ENCODE assay signal across 29 cellular contexts in the genomic region with DNA sequence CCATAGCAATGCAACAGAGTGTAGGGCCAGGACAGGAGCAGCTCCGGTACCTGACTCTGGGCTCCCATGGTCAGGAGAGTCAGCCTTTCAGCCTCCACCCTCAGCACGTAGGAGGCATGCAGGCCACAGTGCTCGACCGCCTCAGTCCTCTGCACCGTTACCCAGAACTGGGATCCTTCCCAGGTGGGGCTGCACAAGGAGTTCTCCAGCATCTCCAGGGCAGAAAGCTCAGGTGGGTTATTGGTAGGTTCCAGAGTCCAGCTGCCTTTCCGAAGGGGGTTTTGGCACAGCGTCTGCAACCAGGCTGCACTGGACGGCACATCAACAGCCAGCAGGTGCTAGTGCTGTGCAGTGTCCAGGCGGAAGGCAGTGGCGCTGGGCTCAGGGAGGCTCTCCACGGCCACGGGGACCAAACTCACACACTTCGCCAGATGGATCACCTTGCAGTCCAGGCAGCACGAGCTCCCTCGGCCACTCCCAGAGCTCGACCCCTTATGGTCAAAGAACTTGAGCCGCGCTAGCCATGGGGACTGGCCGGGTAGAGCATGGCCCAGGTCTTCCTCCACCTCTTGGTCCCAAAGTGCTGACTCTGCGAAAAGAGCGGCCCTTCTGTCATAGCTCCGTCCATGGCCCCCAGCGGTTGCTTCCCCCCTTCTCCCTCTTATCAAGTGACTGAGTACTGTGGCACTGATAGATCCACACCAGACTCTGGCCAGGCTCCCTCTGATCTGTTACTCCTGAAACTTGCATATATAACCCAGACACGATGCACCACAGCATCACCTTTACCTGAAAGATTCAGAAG. TPM values are rescaled to one million over a fixed set of nuclear protein-coding genes. Genes with fewer than 3 reads are reported as not detected.
DNase-seq lines count a peak whose midpoint lies in the region; ATAC-seq, FAIRE-seq and TF ChIP-seq lines count a peak whose summit lies in the region.
"Had no signal": no experiment of that assay in that cellular context is flagged by ENCODE, and none has a peak within 500 bp of the region (broad histone marks: within the 10 kb centered on the region; RNA-seq: fewer than 3 reads in every experiment).

No MANE protein-coding gene starts in this region.

- no peaks in the 10 kb centered on the region for H3K36me3 ChIP-seq in GM23338 (ENCODE audit: insufficient read depth)
- H3K36me3 ChIP-seq in H1 (ENCODE audit: control insufficient read depth in 2 of 4, insufficient read depth in 4 of 4, low read length in 3 of 4), result no peaks in the 10 kb centered on the region
- H3K36me3 ChIP-seq: BLaER1 treated with 17β-estradiol and CSF1 and Interleukin-3, amounts not matched to agents 10 nM and 100 nM had no signal

- H2BK120ac ChIP-seq in H1 (replicated peaks; ENCODE audit: low read depth, low read length), result no peak overlapping the region

- no peak overlapping the region for H2BK15ac ChIP-seq in H1 (ENCODE audit: low read length)

- H3K27ac ChIP-seq in GM23338 (ENCODE audit: low read depth) (no peak overlapping the region), H1 (ENCODE audit: low read depth, low read length) (no peak overlapping the region)
- H3K27ac ChIP-seq: BLaER1 treated with 17β-estradiol and CSF1 and Interleukin-3, amounts not matched to agents 10 nM and 100 nM had no signal

- H2BK12ac ChIP-seq in H1 (ENCODE audit: low read depth, low read length), result no peak overlapping the region

- H3F3A ChIP-seq in GM23338 (replicated peaks; ENCODE audit: low read depth), result no peaks in the 10 kb centered on the region

- CTCF ChIA-PET in H1 (lab: Charles Lee; ENCODE audit: partially characterized antibody), result interaction anchor here (0.6 to 1.7 kb wide), 9 partner anchors 14 to 226 kb away, joined by 3 to 6 read pairs (median 3); no protein-coding TSS in a partner anchor

- no peak for TF ChIP-seq POLR2A in H1 (IDR thresholded peaks at IDR 0.05; ENCODE audit: control extremely low read depth in 1 of 2, low read depth in 2 of 2, low read length in 2 of 2)

- H3K4me2 ChIP-seq in GM23338 (no peak overlapping the region), H1 (ENCODE audit: insufficient read depth in 1 of 2, low read depth in 2 of 2, low read length in 2 of 2) (no peak overlapping the region)
- H3K4me2 ChIP-seq: BLaER1 treated with 17β-estradiol and CSF1 and Interleukin-3, amounts not matched to agents 10 nM and 100 nM; SK-N-SH had no signal

- no peak overlapping the region for H3K18ac ChIP-seq in H1 (ENCODE audit: extremely low read depth, low read length)

- H3K36me3 Mint-ChIP-seq in GM23338 (ENCODE audit: low read depth) (0 out of 3 replicates have a peak, but pooled peaks cover 6% of the 10 kb centered on the region), osteocyte (ENCODE audit: unreplicated experiment) (no peaks in the 10 kb centered on the region)

- no peak overlapping the region for H3K14ac ChIP-seq in H1 (ENCODE audit: insufficient read length)

- no peak overlapping the region for H3K56ac ChIP-seq in H1 (replicated peaks; ENCODE audit: insufficient read length, low read depth, low read length)

- no peak overlapping the region for H3K9ac ChIP-seq in H1 (replicated peaks in 1 of 4; ENCODE audit: extremely low read depth in 1 of 4, low read depth in 3 of 4, low read length in 3 of 4)
- H3K9ac ChIP-seq: BLaER1 treated with 17β-estradiol and CSF1 and Interleukin-3, amounts not matched to agents 10 nM and 100 nM; SK-N-SH had no signal

- no peak overlapping the region for H2AK5ac ChIP-seq in H1 (ENCODE audit: low read depth, low read length)

- H2BK5ac ChIP-seq in H1 (ENCODE audit: low read depth, low read length), result no peak overlapping the region

- H3K27me3 Mint-ChIP-seq in GM23338 (ENCODE audit: insufficient read depth, low read depth, poor library complexity) (peaks cover 1% of the 10 kb centered on the region), osteocyte (ENCODE audit: unreplicated experiment) (peaks cover 25% of the 10 kb centered on the region)

- H3K27ac Mint-ChIP-seq in GM23338 (no peak overlapping the region), osteocyte (ENCODE audit: unreplicated experiment) (no peak overlapping the region)
- H3K27ac Mint-ChIP-seq: CD4-positive, alpha-beta T cell had no signal

- 90% methylated on average over 24 of the region's 24 CpGs; no CpG with 5 or more reads in 1 of the 2 experiments for WGBS in H1 (ENCODE audit: extremely low coverage in 1 of 2, insufficient coverage in 1 of 2, insufficient read length in 1 of 2, insufficient replicate concordance in 2 of 2, low coverage in 1 of 2, low lambda C conversion rate in 2 of 2, missing lambda C conversion rate in 1 of 2), 2 experiments

- DNase-seq in GM23338 (ENCODE audit: low spot score) (no peak), H1 (ENCODE audit: low read depth in 1 of 2, low spot score in 2 of 2) (peak in 1 of 2 experiments; percentile 35), osteocyte (ENCODE audit: extremely low spot score, unreplicated experiment) (peak; percentile 77)
- DNase-seq: AML-193; CD4-positive, alpha-beta T cell; KBM-7; MV-4-11; NCI-H1105; NCI-H1436 treated with DMSO at 0.1 percent for 48 hours; NCI-H1930; NCI-H2107; NCI-H446; NCI-H524 treated with DMSO at 0.1 percent for 48 hours; NCI-H774; SK-N-SH; SW 1271 had no signal

- H3K23ac ChIP-seq in H1 (ENCODE audit: insufficient read length), result no peak overlapping the region

- H3K79me1 ChIP-seq in H1 (ENCODE audit: low read depth, low read length), result no peaks in the 10 kb centered on the region

- ATAC-seq in GM23338 (no peak), HG02610 (IDR thresholded peaks at IDR 0.05; ENCODE audit: unreplicated experiment) (no peak), GM18873 (IDR thresholded peaks at IDR 0.05; ENCODE audit: low FRiP score, unreplicated experiment) (no peak)
- ATAC-seq: HCT116 had no signal

- H3K4me1 ChIP-seq in GM23338 (ENCODE audit: insufficient read depth) (no peaks in the 10 kb centered on the region), H1 (replicated peaks in 1 of 4; ENCODE audit: control insufficient read depth in 3 of 4, insufficient read depth in 4 of 4, low read length in 3 of 4) (peaks cover 0 to 3% (median 0%) of the 10 kb centered on the region in 4 experiments; a peak in 1 of 7 replicates)

- H2BK20ac ChIP-seq in H1 (ENCODE audit: low read length), result no peak overlapping the region

- H3K9me3 ChIP-seq in H1 (ENCODE audit: insufficient read depth in 2 of 2, low read depth in 1 of 2, low read length in 1 of 2), result 0 out of 4 replicates have a peak, but pooled peaks cover 0 to 5% of the 10 kb centered on the region in 2 experiments
- H3K9me3 ChIP-seq: SK-N-SH had no signal

- no peak for TF ChIP-seq CTCF in GM23338 (conservative IDR thresholded peaks at IDR 0.05; ENCODE audit: low read depth in 2 of 2)
- TF ChIP-seq CTCF in H1 (IDR thresholded peaks at IDR 0.05; ENCODE audit: control extremely low read depth in 1 of 3, insufficient read depth in 1 of 3, low read depth in 1 of 3, low read length in 3 of 3), result no peak
- TF ChIP-seq CTCF in osteocyte (IDR thresholded peaks at IDR 0.05), result no peak

- H4K91ac ChIP-seq in H1 (replicated peaks; ENCODE audit: insufficient read length, low read length), result no peak overlapping the region

- no peak for FAIRE-seq in H1 (lab: Jason Lieb, UNC)
- FAIRE-seq: A204.1, D721Med, GM18507, RCC 7860 had no signal

- TF ChIP-seq EP300 in H1 (IDR thresholded peaks at IDR 0.05; ENCODE audit: borderline replicate concordance in 1 of 2, low read depth in 2 of 2, low read length in 2 of 2), result no peak

- peaks cover 4% of the 10 kb centered on the region; the same call in 2 of the 3 replicates for H3K4me1 Mint-ChIP-seq in GM23338
- no peaks in the 10 kb centered on the region for H3K4me1 Mint-ChIP-seq in osteocyte (ENCODE audit: unreplicated experiment)

- H3K4me3 ChIP-seq in GM23338 (no peak overlapping the region), H1 (ENCODE audit: extremely low read depth in 1 of 4, insufficient read depth in 2 of 4, low read depth in 3 of 4, low read length in 4 of 4) (no peak overlapping the region)
- H3K4me3 ChIP-seq: BLaER1 treated with 17β-estradiol and CSF1 and Interleukin-3, amounts not matched to agents 10 nM and 100 nM had no signal

- H4K5ac ChIP-seq in H1 (ENCODE audit: insufficient read length, low read depth, low read length), result no peak overlapping the region

- no peak overlapping the region for H4K8ac ChIP-seq in H1 (ENCODE audit: extremely low read depth, insufficient read depth, low read length)

- H3K27me3 ChIP-seq in GM23338 (ENCODE audit: insufficient read depth) (peaks cover 49% of the 10 kb centered on the region), H1 (replicated peaks in 1 of 4; ENCODE audit: control insufficient read depth in 3 of 4, extremely low read depth in 1 of 4, insufficient read depth in 3 of 4, low read length in 3 of 4) (peaks cover 15 to 34% (median 24%) of the 10 kb centered on the region in 4 experiments)

- no peak for TF ChIP-seq RAD21 in H1 (IDR thresholded peaks at IDR 0.05 in 1 of 2, conservative IDR thresholded peaks at IDR 0.05 in 1 of 2; ENCODE audit: low read depth in 2 of 2, low read length in 2 of 2)

- no peaks in the 10 kb centered on the region for H3K23me2 ChIP-seq in H1 (ENCODE audit: low read depth, low read length)

- H3K4me3 Mint-ChIP-seq in GM23338 (no peak overlapping the region), osteocyte (ENCODE audit: unreplicated experiment) (no peak overlapping the region)
- H3K4me3 Mint-ChIP-seq: CD4-positive, alpha-beta T cell had no signal

- H3K4ac ChIP-seq in H1 (replicated peaks; ENCODE audit: insufficient read length, low read depth, low read length), result no peak overlapping the region

- 0 out of 2 replicates have a peak overlapping the region, but pooled peaks have one; percentile 38 for H2AFZ ChIP-seq in GM23338
- no peak overlapping the region for H2AFZ ChIP-seq in H1 (ENCODE audit: low read length)

- H4K20me1 ChIP-seq in GM23338 (replicated peaks; ENCODE audit: insufficient read depth), result no peaks in the 10 kb centered on the region; the same call in 1 of the 2 replicates
- no peaks in the 10 kb centered on the region for H4K20me1 ChIP-seq in H1 (replicated peaks in 1 of 2; ENCODE audit: control insufficient read depth in 1 of 2, insufficient read depth in 2 of 2, low read length in 2 of 2)
- H4K20me1 ChIP-seq: BLaER1 treated with 17β-estradiol and CSF1 and Interleukin-3, amounts not matched to agents 10 nM and 100 nM had no signal

- H3K9me2 ChIP-seq in GM23338 (ENCODE audit: insufficient read depth), result no peaks in the 10 kb centered on the region
- H3K9me2 ChIP-seq: SK-N-SH had no signal

- POLR2A ChIA-PET in H1 (lab: Charles Lee; ENCODE audit: partially characterized antibody), result interaction anchor here (0.8 kb wide), 1 partner anchor 28 kb away, joined by 3 read pairs; no protein-coding TSS in a partner anchor

- peaks cover 13% of the 10 kb centered on the region for H3K9me3 Mint-ChIP-seq in GM23338
- no peaks in the 10 kb centered on the region for H3K9me3 Mint-ChIP-seq in osteocyte (ENCODE audit: unreplicated experiment)
- H3K9me3 Mint-ChIP-seq: CD4-positive, alpha-beta T cell had no signal

- no peaks in the 10 kb centered on the region for H3K79me2 ChIP-seq in GM23338 (replicated peaks; ENCODE audit: insufficient read depth)
- no peaks in the 10 kb centered on the region for H3K79me2 ChIP-seq in H1 (ENCODE audit: control insufficient read depth in 1 of 2, insufficient read depth in 2 of 2, low read length in 2 of 2)

RNA-seq across cellular contexts. Expression of gene PHOX2A, which starts 6.9 kb away (rescaled TPM):
- total RNA-seq in GM23338 (2014; rRNA removed; shearing (Covaris generic)), result not detected in 2 replicates
- 0.23 and 0.31 TPM in 2 replicates for polyA plus RNA-seq in GM23338 (2016; fragmentation: Nextera tagmentation; extraction: Ambion mirVana)
- 0.19 TPM in 1 of 2 replicates, not detected in the other for total RNA-seq in H1 (2021; fragmentation: NEBNext Ultra II Directional; extraction: Animal tissue kit (Norgen Biotek cat#: 25700))
- 0.67 and 0.94 TPM in 2 replicates for polyA plus RNA-seq in H1 (2011; rRNA removed)
- polyA plus RNA-seq in H1 (2011; cell fraction: cytosol; rRNA removed), result 0.21 TPM
- 0.43 TPM for polyA plus RNA-seq in H1 (2011; cell fraction: nucleus; rRNA removed)
- polyA plus RNA-seq in H1 (2012, experiment 1 of 2), result 0.36 to 0.66 TPM (median 0.64 TPM) in 3 of 4 replicates, not detected in the other
- polyA plus RNA-seq in H1 (2012, experiment 2 of 2), result 0.46 TPM
- 0.12 TPM for polyA plus RNA-seq in H1 (2013, experiment 1 of 2)
- polyA plus RNA-seq in H1 (2013, experiment 2 of 2), result 0.06 TPM
- 1.0 TPM in 1 of 2 replicates, not detected in the other for polyA minus RNA-seq in H1 (2011; rRNA and poly(A)+ RNA removed)
- polyA minus RNA-seq in H1 (2011; cell fraction: cytosol; rRNA and poly(A)+ RNA removed), result not detected
- polyA minus RNA-seq in H1 (2011; cell fraction: nucleus; rRNA and poly(A)+ RNA removed), result 0.80 TPM
- not detected in 2 replicates for total RNA-seq in osteocyte
- total RNA-seq: CD4-positive, alpha-beta T cell; G401; H4; HT-29; LHCN-M2; MCF 10A had no signal

RNA-seq across cellular contexts. Expression of gene INPPL1, which starts 26.3 kb away (rescaled TPM):
- 54.3 and 54.7 TPM in 2 replicates for total RNA-seq in GM23338 (2014; rRNA removed; shearing (Covaris generic))
- polyA plus RNA-seq in GM23338 (2016; fragmentation: Nextera tagmentation; extraction: Ambion mirVana) (15.5 and 21.5 TPM in 2 replicates), H1 (2011; rRNA removed) (54.5 and 91.4 TPM in 2 replicates)
- 79.1 and 79.5 TPM in 2 replicates for total RNA-seq in H1 (2021; fragmentation: NEBNext Ultra II Directional; extraction: Animal tissue kit (Norgen Biotek cat#: 25700))
- 56.9 TPM for polyA plus RNA-seq in H1 (2011; cell fraction: cytosol; rRNA removed)
- 457 TPM for polyA plus RNA-seq in H1 (2011; cell fraction: nucleus; rRNA removed)
- polyA plus RNA-seq in H1 (2012, experiment 1 of 2), result 66.1 to 85.4 TPM (median 76.6 TPM) in 4 replicates
- 45.7 TPM for polyA plus RNA-seq in H1 (2012, experiment 2 of 2)
- polyA plus RNA-seq in H1 (2013, experiment 1 of 2), result 40.8 TPM
- polyA plus RNA-seq in H1 (2013, experiment 2 of 2), result 35.4 TPM
- polyA minus RNA-seq in H1 (2011; rRNA and poly(A)+ RNA removed), result 97.0 and 112 TPM in 2 replicates
- polyA minus RNA-seq in H1 (2011; cell fraction: cytosol; rRNA and poly(A)+ RNA removed), result 77.8 TPM
- polyA minus RNA-seq in H1 (2011; cell fraction: nucleus; rRNA and poly(A)+ RNA removed), result 191 TPM
- 259 and 289 TPM in 2 replicates for total RNA-seq in osteocyte

RNA-seq across cellular contexts. Expression of gene FOLR2, which starts 34.3 kb away (rescaled TPM):
- total RNA-seq in GM23338 (2014; rRNA removed; shearing (Covaris generic)), result not detected in 2 replicates
- polyA plus RNA-seq in GM23338 (2016; fragmentation: Nextera tagmentation; extraction: Ambion mirVana) (not detected in 2 replicates), H1 (2011; rRNA removed) (not detected in 2 replicates)
- not detected in 2 replicates for total RNA-seq in H1 (2021; fragmentation: NEBNext Ultra II Directional; extraction: Animal tissue kit (Norgen Biotek cat#: 25700))
- not detected for polyA plus RNA-seq in H1 (2011; cell fraction: cytosol; rRNA removed)
- polyA plus RNA-seq in H1 (2011; cell fraction: nucleus; rRNA removed), result not detected
- polyA plus RNA-seq in H1 (2012, experiment 1 of 2), result not detected in 4 replicates
- polyA plus RNA-seq in H1 (2012, experiment 2 of 2), result not detected
- polyA plus RNA-seq in H1 (2013, experiment 1 of 2), result not detected
- polyA plus RNA-seq in H1 (2013, experiment 2 of 2), result not detected
- polyA minus RNA-seq in H1 (2011; rRNA and poly(A)+ RNA removed), result not detected in 2 replicates
- not detected for polyA minus RNA-seq in H1 (2011; cell fraction: cytosol; rRNA and poly(A)+ RNA removed)
- not detected for polyA minus RNA-seq in H1 (2011; cell fraction: nucleus; rRNA and poly(A)+ RNA removed)
- not detected in 2 replicates for total RNA-seq in osteocyte
- total RNA-seq: CD4-positive, alpha-beta T cell; G401; H4; HT-29; LHCN-M2; MCF 10A had no signal
- polyA plus RNA-seq: SK-N-SH had no signal

RNA-seq across cellular contexts. Expression of gene FOLR1, which starts 58.9 kb away (rescaled TPM):
- 0.27 TPM in 1 of 2 replicates, not detected in the other for total RNA-seq in GM23338 (2014; rRNA removed; shearing (Covaris generic))
- polyA plus RNA-seq in GM23338 (2016; fragmentation: Nextera tagmentation; extraction: Ambion mirVana), result 0.42 and 0.68 TPM in 2 replicates
- total RNA-seq in H1 (2021; fragmentation: NEBNext Ultra II Directional; extraction: Animal tissue kit (Norgen Biotek cat#: 25700)), result 0.55 TPM in 1 of 2 replicates, not detected in the other
- polyA plus RNA-seq in H1 (2011; rRNA removed), result 1.3 and 1.9 TPM in 2 replicates
- polyA plus RNA-seq in H1 (2011; cell fraction: cytosol; rRNA removed), result 1.7 TPM
- 0.77 TPM for polyA plus RNA-seq in H1 (2011; cell fraction: nucleus; rRNA removed)
- 0.82 to 1.1 TPM (median 0.85 TPM) in 4 replicates for polyA plus RNA-seq in H1 (2012, experiment 1 of 2)
- 1.0 TPM for polyA plus RNA-seq in H1 (2012, experiment 2 of 2)
- 0.75 TPM for polyA plus RNA-seq in H1 (2013, experiment 1 of 2)
- 0.79 TPM for polyA plus RNA-seq in H1 (2013, experiment 2 of 2)
- 0.22 and 0.66 TPM in 2 replicates for polyA minus RNA-seq in H1 (2011; rRNA and poly(A)+ RNA removed)
- polyA minus RNA-seq in H1 (2011; cell fraction: cytosol; rRNA and poly(A)+ RNA removed), result 2.8 TPM
- polyA minus RNA-seq in H1 (2011; cell fraction: nucleus; rRNA and poly(A)+ RNA removed), result 1.6 TPM
- not detected in 2 replicates for total RNA-seq in osteocyte
- total RNA-seq: CD4-positive, alpha-beta T cell had no signal
- polyA plus RNA-seq: SK-N-SH had no signal
